23 cellular contexts compared by ENCODE assay signal in the genomic region with DNA sequence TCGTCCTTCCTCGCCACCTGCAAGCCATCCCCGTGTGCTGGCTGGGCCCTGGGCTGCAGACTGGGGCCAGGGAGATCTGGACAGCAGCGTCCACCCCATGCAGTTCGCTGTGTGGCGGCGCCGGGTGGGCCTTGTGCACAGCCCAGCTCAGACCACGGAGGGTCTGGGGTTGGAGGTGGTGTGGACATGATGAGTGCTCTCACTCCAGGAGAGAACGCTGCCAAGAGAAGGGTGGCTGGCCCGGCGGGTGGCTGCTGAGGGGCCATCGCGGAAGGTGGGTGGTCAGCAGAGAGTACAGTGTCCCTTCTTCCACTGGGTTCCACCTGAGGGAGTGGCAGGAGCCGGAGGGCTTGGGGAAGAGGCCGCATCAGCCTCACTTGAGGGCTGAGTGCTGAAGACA. TPM values are rescaled to one million over a fixed set of nuclear protein-coding genes. Genes with fewer than 3 reads are reported as not detected.
DNase-seq lines count a peak whose midpoint lies in the region; ATAC-seq and TF ChIP-seq lines count a peak whose summit lies in the region.
"Had no signal": no experiment of that assay in that cellular context is flagged by ENCODE, and none has a peak within 500 bp of the region (broad histone marks: within the 10 kb centered on the region; RNA-seq: fewer than 3 reads in every experiment).

No MANE protein-coding gene starts in this region.

- peaks cover 4 to 10% (median 5%) of the 10 kb centered on the region in 3 donors for H3K4me1 Mint-ChIP-seq in CD8-positive, alpha-beta memory T cell
- H3K4me1 Mint-ChIP-seq: activated CD4-positive, alpha-beta memory T cell treated with anti-CD3 and anti-CD28 coated beads, Interleukin-2, amount 10 ng/mL, durations not matched to agents 7 days and 5 days had no signal

- 94% methylated on average over 6 of the region's 16 CpGs for WGBS in esophagus muscularis mucosa
- 88% methylated on average over 9 of the region's 16 CpGs for WGBS in prostate gland
- WGBS in upper lobe of left lung, 2 donors: 96 to 97% methylated on average over 9 to 14 of the region's 16 CpGs

- H3K27ac Mint-ChIP-seq in CD8-positive, alpha-beta memory T cell: no peak overlapping the region
- H3K27ac Mint-ChIP-seq: activated B cell treated with CpG ODN at 0.5 μM for 24 hours; activated CD4-positive, alpha-beta memory T cell treated with anti-CD3 and anti-CD28 coated beads, Interleukin-2, amount 10 ng/mL, durations not matched to agents 7 days and 5 days; activated naive CD8-positive, alpha-beta T cell treated with anti-CD3 and anti-CD28 coated beads, Interleukin-2, amount 10 ng/mL, durations not matched to agents 7 days and 5 days; natural killer cell treated with Interleukin-12 subunit alpha and Interleukin-12 subunit beta and Interleukin-15 and Interleukin-18, amount 100 ng/mL, for 72 hours; T-helper 2 cell treated with Interferon-gamma antibody and Interleukin-4, amounts not matched to agents 5 μg/mL and 100 μg/mL, for 36 hours had no signal

- H3K9me3 Mint-ChIP-seq in CD8-positive, alpha-beta memory T cell: no peaks in the 10 kb centered on the region
- H3K9me3 Mint-ChIP-seq: activated B cell treated with CpG ODN at 0.5 μM for 24 hours; CD4-positive, alpha-beta memory T cell; effector memory CD8-positive, alpha-beta T cell; natural killer cell treated with Interleukin-12 subunit alpha and Interleukin-12 subunit beta and Interleukin-15 and Interleukin-18, amount 100 ng/mL, for 72 hours; T-helper 2 cell treated with Interferon-gamma antibody and Interleukin-4, amounts not matched to agents 5 μg/mL and 100 μg/mL, for 36 hours had no signal

- H3K4me3 Mint-ChIP-seq in CD8-positive, alpha-beta memory T cell: no peak overlapping the region
- H3K4me3 Mint-ChIP-seq: activated B cell treated with CpG ODN at 0.5 μM for 24 hours; activated CD4-positive, alpha-beta memory T cell treated with anti-CD3 and anti-CD28 coated beads, Interleukin-2, amount 10 ng/mL, durations not matched to agents 7 days and 5 days; activated naive CD8-positive, alpha-beta T cell treated with anti-CD3 and anti-CD28 coated beads, Interleukin-2, amount 10 ng/mL, durations not matched to agents 7 days and 5 days; CD4-positive, alpha-beta memory T cell; effector memory CD8-positive, alpha-beta T cell; natural killer cell treated with Interleukin-12 subunit alpha and Interleukin-12 subunit beta and Interleukin-15 and Interleukin-18, amount 100 ng/mL, for 72 hours; T-helper 2 cell treated with Interferon-gamma antibody and Interleukin-4, amounts not matched to agents 5 μg/mL and 100 μg/mL, for 36 hours had no signal

- DNase-seq in RWPE2 (ENCODE audit: low spot score): no peak
- no peak for DNase-seq in esophagus muscularis mucosa (ENCODE audit: extremely low spot score)
- no peak for DNase-seq in prostate gland (ENCODE audit: low spot score)
- peak in 1 of 2 donors; percentile 82 for DNase-seq in upper lobe of left lung
- DNase-seq in SW 1271 (lab: John Stamatoyannopoulos, UW): no peak
- DNase-seq in CD8-positive, alpha-beta memory T cell: no peak
- no peak for DNase-seq in D341Med (ENCODE audit: low spot score)
- DNase-seq: activated B cell treated with CpG ODN at 0.5 μM for 24 hours; activated CD4-positive, alpha-beta memory T cell treated with anti-CD3 and anti-CD28 coated beads, Interleukin-2, amount 10 ng/mL, durations not matched to agents 7 days and 5 days; activated naive CD8-positive, alpha-beta T cell treated with anti-CD3 and anti-CD28 coated beads, Interleukin-2, amount 10 ng/mL, durations not matched to agents 7 days and 5 days; body of pancreas; CD4-positive, alpha-beta memory T cell; effector memory CD8-positive, alpha-beta T cell; MM.1S; NCI-H1417; NCI-H446; NCI-H82 had no signal

- CTCF ChIA-PET in CD8-positive, alpha-beta memory T cell (lab: Charles Lee): no interaction called here

- intact Hi-C loops in esophagus muscularis mucosa (cut with DNase I): loop anchor here (5.0 kb wide), 1 partner anchor 67 kb away; no protein-coding TSS in a partner anchor
- intact Hi-C loops in prostate gland (cut with DNase I): no loop called here

- TF ChIP-seq EP300 in esophagus muscularis mucosa (IDR thresholded peaks at IDR 0.05): no peak
- no peak for TF ChIP-seq EP300 in upper lobe of left lung (IDR thresholded peaks at IDR 0.05)

- TF ChIP-seq POLR2A in esophagus muscularis mucosa (IDR thresholded peaks at IDR 0.05; ENCODE audit: low read depth) (no peak), prostate gland (IDR thresholded peaks at IDR 0.05) (no peak), upper lobe of left lung (IDR thresholded peaks at IDR 0.05) (no peak)

- POLR2A ChIA-PET in CD8-positive, alpha-beta memory T cell (lab: Charles Lee): no interaction called here

- H3K9me3 ChIP-seq in RWPE2 (ENCODE audit: severe bottlenecking) (no peaks in the 10 kb centered on the region), esophagus muscularis mucosa (no peaks in the 10 kb centered on the region), prostate gland (no peaks in the 10 kb centered on the region), upper lobe of left lung (no peaks in the 10 kb centered on the region)
- H3K9me3 ChIP-seq in CD8-positive, alpha-beta memory T cell (ENCODE audit: low read length): no peaks in the 10 kb centered on the region
- H3K9me3 ChIP-seq: body of pancreas, gastroesophageal sphincter had no signal

- no peaks in the 10 kb centered on the region; the same call in 1 of the 2 replicates for H3K36me3 ChIP-seq in RWPE2 (ENCODE audit: low read depth)
- no peaks in the 10 kb centered on the region for H3K36me3 ChIP-seq in esophagus muscularis mucosa
- H3K36me3 ChIP-seq in prostate gland: no peaks in the 10 kb centered on the region
- no peaks in the 10 kb centered on the region for H3K36me3 ChIP-seq in upper lobe of left lung
- H3K36me3 ChIP-seq in CD8-positive, alpha-beta memory T cell (ENCODE audit: insufficient read depth, low read length): no peaks in the 10 kb centered on the region
- H3K36me3 ChIP-seq: gastroesophageal sphincter had no signal

- TF ChIP-seq CTCF in RWPE2 (IDR thresholded peaks at IDR 0.05; ENCODE audit: poor library complexity, severe bottlenecking) (no peak), esophagus muscularis mucosa (IDR thresholded peaks at IDR 0.05) (no peak), prostate gland (IDR thresholded peaks at IDR 0.05) (no peak), upper lobe of left lung (IDR thresholded peaks at IDR 0.05) (no peak)

- H3K27me3 ChIP-seq in RWPE2 (ENCODE audit: insufficient read depth, poor library complexity, severe bottlenecking) (no peaks in the 10 kb centered on the region), esophagus muscularis mucosa (no peaks in the 10 kb centered on the region), prostate gland (replicated peaks; ENCODE audit: insufficient read depth) (no peaks in the 10 kb centered on the region), upper lobe of left lung (no peaks in the 10 kb centered on the region)
- no peaks in the 10 kb centered on the region for H3K27me3 ChIP-seq in CD8-positive, alpha-beta memory T cell (ENCODE audit: insufficient read depth, low read length, poor library complexity, severe bottlenecking)
- H3K27me3 ChIP-seq: body of pancreas, gastroesophageal sphincter had no signal

- H3K4me1 ChIP-seq in RWPE2 (ENCODE audit: insufficient read depth, poor library complexity, severe bottlenecking) (peaks cover 65% of the 10 kb centered on the region), esophagus muscularis mucosa (peaks cover 83 to 96% (median 95%) of the 10 kb centered on the region in 4 donors), prostate gland (replicated peaks) (peaks cover 67% of the 10 kb centered on the region), upper lobe of left lung (peaks cover 80 to 91% (median 87%) of the 10 kb centered on the region in 4 donors)
- H3K4me1 ChIP-seq in CD8-positive, alpha-beta memory T cell (ENCODE audit: insufficient read depth, low read length): no peaks in the 10 kb centered on the region

- no peaks in the 10 kb centered on the region for H3K27me3 Mint-ChIP-seq in CD8-positive, alpha-beta memory T cell
- H3K27me3 Mint-ChIP-seq: activated B cell treated with CpG ODN at 0.5 μM for 24 hours; activated CD4-positive, alpha-beta memory T cell treated with anti-CD3 and anti-CD28 coated beads, Interleukin-2, amount 10 ng/mL, durations not matched to agents 7 days and 5 days; activated naive CD8-positive, alpha-beta T cell treated with anti-CD3 and anti-CD28 coated beads, Interleukin-2, amount 10 ng/mL, durations not matched to agents 7 days and 5 days; CD4-positive, alpha-beta memory T cell; effector memory CD8-positive, alpha-beta T cell; natural killer cell treated with Interleukin-12 subunit alpha and Interleukin-12 subunit beta and Interleukin-15 and Interleukin-18, amount 100 ng/mL, for 72 hours had no signal

- ATAC-seq in RWPE2 (ENCODE audit: low read depth): no peak
- ATAC-seq in upper lobe of left lung (ENCODE audit: low FRiP score in 2 of 2): no peak
- ATAC-seq in HG02870 (IDR thresholded peaks at IDR 0.05; ENCODE audit: unreplicated experiment): no peak
- ATAC-seq: body of pancreas; effector memory CD8-positive, alpha-beta T cell; esophagus mucosa; gastroesophageal sphincter; K562; natural killer cell treated with Interleukin-12 subunit alpha and Interleukin-12 subunit beta and Interleukin-15 and Interleukin-18, amount 100 ng/mL, for 72 hours had no signal

- H3K27ac ChIP-seq in RWPE2 (ENCODE audit: poor library complexity, severe bottlenecking): peak overlapping the region; percentile 95
- peak overlapping the region in 3 of 4 donors; percentile 13 to 93 (median 89) for H3K27ac ChIP-seq in esophagus muscularis mucosa (replicated peaks in 1 of 4)
- H3K27ac ChIP-seq in prostate gland: peak overlapping the region; percentile 79 to 87
- peak overlapping the region; percentile 81 to 95 (median 90) for H3K27ac ChIP-seq in upper lobe of left lung
- H3K27ac ChIP-seq in CD8-positive, alpha-beta memory T cell (ENCODE audit: low read depth, low read length): no peak overlapping the region

- H3K4me3 ChIP-seq in RWPE2 (ENCODE audit: severe bottlenecking) (no peak overlapping the region), esophagus muscularis mucosa (no peak overlapping the region), prostate gland (no peak overlapping the region), upper lobe of left lung (no peak overlapping the region)
- H3K4me3 ChIP-seq in CD8-positive, alpha-beta memory T cell (ENCODE audit: low read length): no peak overlapping the region
- H3K4me3 ChIP-seq: body of pancreas, gastroesophageal sphincter, K562 had no signal

- H3K36me3 Mint-ChIP-seq in CD8-positive, alpha-beta memory T cell: no peaks in the 10 kb centered on the region
- H3K36me3 Mint-ChIP-seq: activated naive CD8-positive, alpha-beta T cell treated with anti-CD3 and anti-CD28 coated beads, Interleukin-2, amount 10 ng/mL, durations not matched to agents 7 days and 5 days; CD4-positive, alpha-beta memory T cell; natural killer cell treated with Interleukin-12 subunit alpha and Interleukin-12 subunit beta and Interleukin-15 and Interleukin-18, amount 100 ng/mL, for 72 hours had no signal

RNA-seq across cellular contexts. Expression of a gene that starts 44.4 kb away (rescaled TPM):
- total RNA-seq in esophagus muscularis mucosa (10 to 100 TPM; 46.4 to 81.0 (median 63.7) TPM), prostate gland (10 to 100 TPM; 69.5 to 84.1 TPM), upper lobe of left lung (10 to 100 TPM; 43.8 to 92.7 (median 74.1) TPM)
- 1 to 10 TPM; 9.9 to 10.0 TPM for total RNA-seq in CD8-positive, alpha-beta memory T cell
- 2.1 TPM for polyA plus RNA-seq in CD8-positive, alpha-beta memory T cell

Comparison
In these comparisons a context has a peak if more than half of its experiments do, and no peak if none do; other contexts are left out.
1. RNA of a gene that starts 44.4 kb away (total RNA-seq): 69.5 to 84.1 TPM in prostate gland, 43.8 to 92.7 TPM in upper lobe of left lung and 46.4 to 81.0 TPM in esophagus muscularis mucosa; 9.9 to 10.0 TPM in CD8-positive, alpha-beta memory T cell; every median in the first group is over 4 times any median in the second.